Comparison of ENCODE assay signal across 15 cellular contexts in the genomic region with DNA sequence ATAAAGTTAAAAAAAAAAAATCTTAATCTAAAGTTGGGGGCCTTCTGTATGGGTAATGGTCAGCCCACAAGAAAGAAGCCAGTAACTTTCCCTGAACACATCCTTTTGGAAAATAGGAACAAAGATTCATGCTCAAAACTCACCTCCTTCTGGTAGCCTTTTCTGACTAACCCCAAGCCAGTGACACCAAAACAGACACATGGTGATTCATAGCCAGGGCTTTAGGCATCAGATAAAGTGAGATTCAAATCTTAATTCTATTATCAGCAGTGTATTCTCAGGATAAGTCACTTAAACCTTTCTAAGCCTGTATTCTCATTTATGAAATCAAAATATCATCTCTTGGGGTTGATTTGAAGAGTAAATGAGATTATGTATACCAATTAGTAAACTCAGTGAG. TPM values are rescaled to one million over a fixed set of nuclear protein-coding genes. Genes with fewer than 3 reads are reported as not detected.
DNase-seq lines count a peak whose midpoint lies in the region; ATAC-seq and TF ChIP-seq lines count a peak whose summit lies in the region.
"Had no signal": no experiment of that assay in that cellular context is flagged by ENCODE, and none has a peak within 500 bp of the region (broad histone marks: within the 10 kb centered on the region; RNA-seq: fewer than 3 reads in every experiment).

No MANE protein-coding gene starts in this region.

- H3K4me2 ChIP-seq in Loucy (ENCODE audit: low read depth, low read length, poor library complexity, severe bottlenecking): peak overlapping the region; percentile 60
- H3K4me2 ChIP-seq: A549 had no signal

- H2AFZ ChIP-seq in Loucy (ENCODE audit: low read length): no peak overlapping the region

- DNase-seq in activated CD4-positive, alpha-beta memory T cell treated with anti-CD3 and anti-CD28 coated beads for 36 hours: no peak
- no peak for DNase-seq in activated CD4-positive, alpha-beta memory T cell treated with anti-CD3 and anti-CD28 coated beads, Interleukin-2, amount 10 ng/mL, durations not matched to agents 7 days and 5 days
- DNase-seq in EH (ENCODE audit: low read depth): peak; percentile 26
- DNase-seq in epithelial cell of esophagus (ENCODE audit: low read depth): peak; percentile 21
- no peak for DNase-seq in activated CD8-positive, alpha-beta memory T cell treated with anti-CD3 and anti-CD28 coated beads, Interleukin-2, amount 50 U/mL, for 4 hours
- no peak for DNase-seq in midbrain (lab: John Stamatoyannopoulos, UW)
- DNase-seq: DMS 273 treated with DMSO at 0.1 percent for 48 hours, EL, H9, NCI-H1436 treated with DMSO at 0.1 percent for 48 hours, NCI-H2081 had no signal

- H3K9me3 Mint-ChIP-seq in activated CD4-positive, alpha-beta memory T cell treated with anti-CD3 and anti-CD28 coated beads for 36 hours: no peaks in the 10 kb centered on the region
- H3K9me3 Mint-ChIP-seq in activated CD4-positive, alpha-beta memory T cell treated with anti-CD3 and anti-CD28 coated beads, Interleukin-2, amount 10 ng/mL, durations not matched to agents 7 days and 5 days: no peaks in the 10 kb centered on the region

- H3K36me3 Mint-ChIP-seq in activated CD4-positive, alpha-beta memory T cell treated with anti-CD3 and anti-CD28 coated beads for 36 hours: peaks cover 45% of the 10 kb centered on the region
- peaks cover 58% of the 10 kb centered on the region for H3K36me3 Mint-ChIP-seq in activated CD4-positive, alpha-beta memory T cell treated with anti-CD3 and anti-CD28 coated beads, Interleukin-2, amount 10 ng/mL, durations not matched to agents 7 days and 5 days (ENCODE audit: low read depth)

- POLR2A ChIA-PET in activated CD4-positive, alpha-beta memory T cell treated with anti-CD3 and anti-CD28 coated beads for 36 hours (lab: Charles Lee): no interaction called here
- POLR2A ChIA-PET in activated CD4-positive, alpha-beta memory T cell treated with anti-CD3 and anti-CD28 coated beads, Interleukin-2, amount 10 ng/mL, durations not matched to agents 7 days and 5 days (lab: Charles Lee): no interaction called here

- peaks cover 27% of the 10 kb centered on the region for H3K4me1 Mint-ChIP-seq in activated CD4-positive, alpha-beta memory T cell treated with anti-CD3 and anti-CD28 coated beads for 36 hours (ENCODE audit: low read depth)
- peaks cover 35% of the 10 kb centered on the region for H3K4me1 Mint-ChIP-seq in activated CD4-positive, alpha-beta memory T cell treated with anti-CD3 and anti-CD28 coated beads, Interleukin-2, amount 10 ng/mL, durations not matched to agents 7 days and 5 days

- H3K79me2 ChIP-seq in Loucy (ENCODE audit: insufficient read depth, low read length): peaks cover 67% of the 10 kb centered on the region

- no peaks in the 10 kb centered on the region for H3K9me2 ChIP-seq in Loucy (replicated peaks; ENCODE audit: low read depth, low read length)

- no peaks in the 10 kb centered on the region for H3F3A ChIP-seq in Loucy (ENCODE audit: low read depth)

- peaks cover 45% of the 10 kb centered on the region for H3K4me1 ChIP-seq in Loucy (ENCODE audit: insufficient read depth, low read length, poor library complexity, severe bottlenecking)

- H3K27me3 Mint-ChIP-seq in activated CD4-positive, alpha-beta memory T cell treated with anti-CD3 and anti-CD28 coated beads for 36 hours: no peaks in the 10 kb centered on the region
- H3K27me3 Mint-ChIP-seq in activated CD4-positive, alpha-beta memory T cell treated with anti-CD3 and anti-CD28 coated beads, Interleukin-2, amount 10 ng/mL, durations not matched to agents 7 days and 5 days: no peaks in the 10 kb centered on the region

- H3K4me3 Mint-ChIP-seq in activated CD4-positive, alpha-beta memory T cell treated with anti-CD3 and anti-CD28 coated beads for 36 hours: no peak overlapping the region
- H3K4me3 Mint-ChIP-seq in activated CD4-positive, alpha-beta memory T cell treated with anti-CD3 and anti-CD28 coated beads, Interleukin-2, amount 10 ng/mL, durations not matched to agents 7 days and 5 days: no peak overlapping the region
- H3K4me3 Mint-ChIP-seq: H9 had no signal

- intact Hi-C loops in activated CD4-positive, alpha-beta memory T cell treated with anti-CD3 and anti-CD28 coated beads for 36 hours (cut with micrococcal nuclease): no loop called here

- H3K4me3 ChIP-seq in Loucy (ENCODE audit: low read length, poor library complexity, severe bottlenecking) (peak overlapping the region; percentile 15), epithelial cell of esophagus (ENCODE audit: low read length) (no peak overlapping the region)
- H3K4me3 ChIP-seq: A549 had no signal

- H3K9me3 ChIP-seq in Loucy (ENCODE audit: insufficient read depth, low read depth, low read length): no peaks in the 10 kb centered on the region
- H3K9me3 ChIP-seq: A549 had no signal

- H3K27me3 ChIP-seq in Loucy (ENCODE audit: insufficient read depth, low read length, poor library complexity, severe bottlenecking): no peaks in the 10 kb centered on the region

- peaks cover 27% of the 10 kb centered on the region for H4K20me1 ChIP-seq in Loucy (ENCODE audit: insufficient read depth, low read length, poor library complexity, severe bottlenecking)

- H3K27ac Mint-ChIP-seq in activated CD4-positive, alpha-beta memory T cell treated with anti-CD3 and anti-CD28 coated beads for 36 hours: peak overlapping the region; percentile 48
- no peak overlapping the region for H3K27ac Mint-ChIP-seq in activated CD4-positive, alpha-beta memory T cell treated with anti-CD3 and anti-CD28 coated beads, Interleukin-2, amount 10 ng/mL, durations not matched to agents 7 days and 5 days

- no peak overlapping the region for H3K9ac ChIP-seq in Loucy (ENCODE audit: low read depth, low read length, poor library complexity, severe bottlenecking)

- CTCF ChIA-PET in activated CD4-positive, alpha-beta memory T cell treated with anti-CD3 and anti-CD28 coated beads for 36 hours (lab: Charles Lee): interaction anchor here (2.3 kb wide), 1 partner anchor 128 kb away, joined by 10 read pairs; no protein-coding TSS in a partner anchor
- CTCF ChIA-PET in activated CD4-positive, alpha-beta memory T cell treated with anti-CD3 and anti-CD28 coated beads, Interleukin-2, amount 10 ng/mL, durations not matched to agents 7 days and 5 days (lab: Charles Lee): interaction anchor here (1.4 to 1.7 kb wide), 2 partner anchors 13 to 128 kb away, joined by 3 to 7 read pairs; no protein-coding TSS in a partner anchor

- TF ChIP-seq CTCF in Loucy (conservative IDR thresholded peaks at IDR 0.05; ENCODE audit: low read length): no peak
- TF ChIP-seq CTCF in epithelial cell of esophagus (IDR thresholded peaks at IDR 0.05; ENCODE audit: insufficient read depth, low read depth, low read length, missing control alignments): no peak

- ATAC-seq in HG02610 (IDR thresholded peaks at IDR 0.05; ENCODE audit: unreplicated experiment): no peak
- ATAC-seq: Panc1 had no signal

- peaks cover 50% of the 10 kb centered on the region; the same call in 1 of the 2 replicates for H3K36me3 ChIP-seq in Loucy (ENCODE audit: insufficient read depth, low read length)

RNA-seq across cellular contexts. Expression of a gene that starts 4.9 kb away (rescaled TPM):
- 100 to 1,000 TPM; 378 TPM for total RNA-seq in activated CD4-positive, alpha-beta memory T cell treated with anti-CD3 and anti-CD28 coated beads for 36 hours
- 100 to 1,000 TPM; 341 to 347 TPM for total RNA-seq in activated CD4-positive, alpha-beta memory T cell treated with anti-CD3 and anti-CD28 coated beads, Interleukin-2, amount 10 ng/mL, durations not matched to agents 7 days and 5 days

RNA-seq across cellular contexts. Expression of a gene that starts 44.8 kb away (rescaled TPM):
- total RNA-seq in activated CD4-positive, alpha-beta memory T cell treated with anti-CD3 and anti-CD28 coated beads for 36 hours: 10 to 100 TPM; 19.3 to 20.7 TPM
- 10 to 100 TPM; 21.4 to 24.0 TPM for total RNA-seq in activated CD4-positive, alpha-beta memory T cell treated with anti-CD3 and anti-CD28 coated beads, Interleukin-2, amount 10 ng/mL, durations not matched to agents 7 days and 5 days

RNA-seq across cellular contexts. Expression of a gene that starts 56.3 kb away (rescaled TPM):
- 10 to 100 TPM; 21.2 to 23.7 TPM for total RNA-seq in activated CD4-positive, alpha-beta memory T cell treated with anti-CD3 and anti-CD28 coated beads for 36 hours
- total RNA-seq in activated CD4-positive, alpha-beta memory T cell treated with anti-CD3 and anti-CD28 coated beads, Interleukin-2, amount 10 ng/mL, durations not matched to agents 7 days and 5 days: 10 to 100 TPM; 80.5 to 83.0 TPM

Comparison
In these comparisons a context has a peak if more than half of its experiments do, and no peak if none do; other contexts are left out.
1. DNase-seq: peak in EH (single experiment) and epithelial cell of esophagus (single experiment); none in activated CD4-positive, alpha-beta memory T cell treated with anti-CD3 and anti-CD28 coated beads for 36 hours (single experiment), activated CD4-positive, alpha-beta memory T cell treated with anti-CD3 and anti-CD28 coated beads, Interleukin-2, amount 10 ng/mL, durations not matched to agents 7 days and 5 days (single experiment), activated CD8-positive, alpha-beta memory T cell treated with anti-CD3 and anti-CD28 coated beads, Interleukin-2, amount 50 U/mL, for 4 hours (single experiment) and midbrain (single experiment).